9 cellular contexts compared by ENCODE assay signal in the genomic region with DNA sequence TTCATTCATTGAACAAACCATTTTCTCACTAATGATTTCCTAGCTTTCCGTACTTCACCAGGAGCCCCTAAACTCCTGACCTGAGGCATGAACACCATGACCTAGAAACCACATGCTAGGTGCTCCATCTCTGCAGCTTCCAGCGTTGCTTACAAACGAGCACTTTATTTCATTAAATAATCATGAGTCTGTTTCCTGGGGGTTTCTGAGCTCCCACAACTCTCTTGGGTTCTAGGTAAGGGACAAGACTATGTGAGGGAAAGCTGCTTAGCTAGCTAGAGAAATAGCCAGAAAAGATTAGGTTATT. TPM values are rescaled to one million over a fixed set of nuclear protein-coding genes. Genes with fewer than 3 reads are reported as not detected.
DNase-seq lines count a peak whose midpoint lies in the region; ATAC-seq and TF ChIP-seq lines count a peak whose summit lies in the region.
"Had no signal": no experiment of that assay in that cellular context is flagged by ENCODE, and none has a peak within 500 bp of the region (broad histone marks: within the 10 kb centered on the region; RNA-seq: fewer than 3 reads in every experiment).

No MANE protein-coding gene starts in this region.

- H3K27me3 Mint-ChIP-seq in chondrocyte (ENCODE audit: low read depth) = no peaks in the 10 kb centered on the region
- H3K27me3 Mint-ChIP-seq in naive B cell = no peaks in the 10 kb centered on the region

- H3K36me3 Mint-ChIP-seq in chondrocyte (ENCODE audit: low read depth) = no peaks in the 10 kb centered on the region
- peaks cover 5 to 8% of the 10 kb centered on the region in 2 donors for H3K36me3 Mint-ChIP-seq in naive B cell

- DNase-seq in AG04450 (ENCODE audit: low read depth, low spot score) (no peak), chondrocyte (ENCODE audit: low spot score) (no peak), naive B cell (no peak), ACHN (no peak), NOMO-1 treated with dmso at 0.1 percent for 144 hours (lab: John Stamatoyannopoulos, UW; ENCODE audit: unreplicated experiment) (no peak)
- DNase-seq in Jurkat, Clone E6-1 (ENCODE audit: low read depth, low spot score) = no peak
- DNase-seq in stimulated activated CD8-positive, alpha-beta memory T cell treated with anti-CD3 and anti-CD28 coated beads, Interleukin-4, amount 100 ng/mL, for 48 hours = no peak
- DNase-seq: NCI-H1694 treated with DMSO at 0.1 percent for 48 hours had no signal

- no peaks in the 10 kb centered on the region for H3K9me3 Mint-ChIP-seq in chondrocyte (ENCODE audit: low read depth)
- no peaks in the 10 kb centered on the region for H3K9me3 Mint-ChIP-seq in naive B cell

- CTCF ChIA-PET in AG04450 (lab: Charles Lee) = interaction anchor here (0.8 to 4.6 kb wide), 5 partner anchors 16 to 573 kb away, joined by 3 to 44 read pairs (median 4); a partner anchor contains a TSS

- H3K4me1 Mint-ChIP-seq in chondrocyte (ENCODE audit: low read depth) (peaks cover 44% of the 10 kb centered on the region), naive B cell (peaks cover 53 to 68% (median 64%) of the 10 kb centered on the region in 3 donors)

- POLR2A ChIA-PET in AG04450 (lab: Yijun Ruan, JAX) = interaction anchor here (1.3 to 2.4 kb wide), 2 partner anchors 97 to 110 kb away, joined by 3 to 20 read pairs; a partner anchor contains a TSS

- TF ChIP-seq CTCF in AG04450 (IDR thresholded peaks at IDR 0.05; ENCODE audit: low read depth, low read length) = no peak
- peak; percentile 16 for TF ChIP-seq CTCF in chondrocyte (IDR thresholded peaks at IDR 0.05)

- H3K27ac ChIP-seq in AG04450 (ENCODE audit: low read depth, low read length) = peak overlapping the region; percentile 86

- no peaks in the 10 kb centered on the region; the same call in 1 of the 2 replicates for H3K9me3 ChIP-seq in AG04450 (ENCODE audit: control insufficient read depth, insufficient read depth, low read length)

- H3K4me3 Mint-ChIP-seq in chondrocyte (ENCODE audit: unreplicated experiment) (peak overlapping the region; percentile 81), naive B cell (peak overlapping the region; percentile 81 to 96 (median 94))

- peak overlapping the region; percentile 77 for H3K4me3 ChIP-seq in AG04450 (ENCODE audit: low read depth, low read length)
- peak overlapping the region; percentile 82 for H3K4me3 ChIP-seq in Jurkat, Clone E6-1 (ENCODE audit: low read length)

- ATAC-seq in naive B cell (ENCODE audit: low read depth in 2 of 2) (no peak), HG02759 (IDR thresholded peaks at IDR 0.05; ENCODE audit: unreplicated experiment) (no peak)

- in situ Hi-C loops in ACHN (cut with HindIII; ENCODE audit: low pct_ligation_motif_present, low pct_unique_long_range_greater_than_20kb, low sequenced_read_pairs) = no loop called here

- H3K27me3 ChIP-seq in AG04450 (ENCODE audit: control insufficient read depth, insufficient read depth, low read length) = no peaks in the 10 kb centered on the region

- H3K27ac Mint-ChIP-seq in chondrocyte (ENCODE audit: unreplicated experiment) = peak overlapping the region; percentile 91
- peak overlapping the region; percentile 80 to 96 (median 88) for H3K27ac Mint-ChIP-seq in naive B cell

RNA-seq across cellular contexts. Expression of a gene that starts 1.3 kb away (rescaled TPM):
- polyA plus RNA-seq in AG04450 (2011; rRNA removed) (18.4 and 18.8 TPM in 2 replicates), naive B cell (ENCODE audit: low read depth in 6 of 6) (10 to 100 TPM; 40.0 to 45.8 (median 42.5) TPM)
- polyA minus RNA-seq in AG04450 (2011; rRNA and poly(A)+ RNA removed) = 11.9 and 13.5 TPM in 2 replicates
- polyA plus RNA-seq in Jurkat, Clone E6-1 (2012; ENCODE audit: insufficient read depth, insufficient read length) = 64.1 TPM
- total RNA-seq in chondrocyte = 44.7 to 49.7 TPM (median 45.1 TPM) in 3 replicates

RNA-seq across cellular contexts. Expression of a gene that starts 31.5 kb away (rescaled TPM):
- polyA plus RNA-seq in AG04450 (2011; rRNA removed) (7.5 and 10.4 TPM in 2 replicates), naive B cell (ENCODE audit: low read depth in 6 of 6) (10 to 100 TPM in 4 of 6 donors, 1 to 10 TPM in 2; 6.2 to 14.8 (median 12.4) TPM)
- polyA minus RNA-seq in AG04450 (2011; rRNA and poly(A)+ RNA removed) = 4.1 and 6.3 TPM in 2 replicates
- 48.3 TPM for polyA plus RNA-seq in Jurkat, Clone E6-1 (2012; ENCODE audit: insufficient read depth, insufficient read length)
- 6.3 to 11.9 TPM (median 8.2 TPM) in 3 replicates for total RNA-seq in chondrocyte
